Comparison of ENCODE assay signal across 28 cellular contexts in genomic region chr17:75417054-75417453, GRCh38.
"Had no signal": no experiment of that assay in that cellular context is flagged by ENCODE, and none has a peak within 500 bp of the region (broad histone marks: within the 10 kb centered on the region; RNA-seq: fewer than 3 reads in every experiment).

No MANE protein-coding gene starts in this region.

- H3K4me1 ChIP-seq: prostate gland had no signal

- FAIRE-seq: astrocyte, endometrium, frontal cortex, keratinocyte had no signal

- H3K36me3 ChIP-seq: brain microvascular endothelial cell, esophagus squamous epithelium, ovary, prostate gland, spleen, vagina had no signal

- H3K9me3 ChIP-seq: esophagus squamous epithelium, ovary, prostate gland, spleen, vagina had no signal

- H3K27ac ChIP-seq: brain microvascular endothelial cell, epithelial cell of prostate, esophagus squamous epithelium, hepatocyte, ovary, prostate gland, vagina had no signal

- H3K4me3 ChIP-seq: esophagus squamous epithelium, hepatocyte, ovary, prostate gland, spleen, vagina had no signal

- H3K27ac Mint-ChIP-seq: activated B cell treated with CpG ODN at 0.5 μM for 24 hours; activated CD8-positive, alpha-beta memory T cell treated with anti-CD3 and anti-CD28 coated beads, Interleukin-2, amount 10 ng/mL, durations not matched to agents 7 days and 5 days; activated CD8-positive, alpha-beta T cell treated with anti-CD3 and anti-CD28 coated beads, Interleukin-2, amount 10 ng/mL, durations not matched to agents 7 days and 5 days; activated naive CD8-positive, alpha-beta T cell treated with anti-CD3 and anti-CD28 coated beads for 36 hours; activated T-cell treated with anti-CD3 and anti-CD28 coated beads, Interleukin-2, amount 50 U/mL, for 72 hours; naive thymus-derived CD4-positive, alpha-beta T cell; T-helper 2 cell treated with Interferon-gamma antibody and Interleukin-4, amounts not matched to agents 5 μg/mL and 100 μg/mL, for 36 hours; type B pancreatic cell had no signal

- ATAC-seq: activated CD8-positive, alpha-beta memory T cell treated with anti-CD3 and anti-CD28 coated beads, Interleukin-2, amount 10 ng/mL, durations not matched to agents 7 days and 5 days; activated CD8-positive, alpha-beta T cell treated with anti-CD3 and anti-CD28 coated beads, Interleukin-2, amount 10 ng/mL, durations not matched to agents 7 days and 5 days; activated T-cell treated with anti-CD3 and anti-CD28 coated beads, Interleukin-2, amount 50 U/mL, for 72 hours; naive thymus-derived CD4-positive, alpha-beta T cell had no signal

- H3K4me3 Mint-ChIP-seq: activated B cell treated with CpG ODN at 0.5 μM for 24 hours; activated CD8-positive, alpha-beta memory T cell treated with anti-CD3 and anti-CD28 coated beads, Interleukin-2, amount 10 ng/mL, durations not matched to agents 7 days and 5 days; activated CD8-positive, alpha-beta T cell treated with anti-CD3 and anti-CD28 coated beads, Interleukin-2, amount 10 ng/mL, durations not matched to agents 7 days and 5 days; activated naive CD8-positive, alpha-beta T cell treated with anti-CD3 and anti-CD28 coated beads for 36 hours; activated T-cell treated with anti-CD3 and anti-CD28 coated beads, Interleukin-2, amount 50 U/mL, for 72 hours; naive thymus-derived CD4-positive, alpha-beta T cell; T-helper 2 cell treated with Interferon-gamma antibody and Interleukin-4, amounts not matched to agents 5 μg/mL and 100 μg/mL, for 36 hours; type B pancreatic cell had no signal

- H3K9me3 Mint-ChIP-seq: activated B cell treated with CpG ODN at 0.5 μM for 24 hours; activated naive CD8-positive, alpha-beta T cell treated with anti-CD3 and anti-CD28 coated beads for 36 hours; activated T-cell treated with anti-CD3 and anti-CD28 coated beads, Interleukin-2, amount 50 U/mL, for 72 hours; T-helper 2 cell treated with Interferon-gamma antibody and Interleukin-4, amounts not matched to agents 5 μg/mL and 100 μg/mL, for 36 hours; type B pancreatic cell had no signal

- H3K36me3 Mint-ChIP-seq: activated CD8-positive, alpha-beta memory T cell treated with anti-CD3 and anti-CD28 coated beads, Interleukin-2, amount 10 ng/mL, durations not matched to agents 7 days and 5 days; activated naive CD8-positive, alpha-beta T cell treated with anti-CD3 and anti-CD28 coated beads for 36 hours; naive thymus-derived CD4-positive, alpha-beta T cell; type B pancreatic cell had no signal

- DNase-seq: activated B cell treated with CpG ODN at 0.5 μM for 24 hours; activated CD4-positive, alpha-beta T cell treated with anti-CD3 and anti-CD28 coated beads, Interleukin-2, amount 50 U/mL, for 1 hour; activated CD8-positive, alpha-beta memory T cell treated with anti-CD3 and anti-CD28 coated beads, Interleukin-2, amount 10 ng/mL, durations not matched to agents 7 days and 5 days; activated CD8-positive, alpha-beta T cell treated with anti-CD3 and anti-CD28 coated beads, Interleukin-2, amount 10 ng/mL, durations not matched to agents 7 days and 5 days; activated naive CD4-positive, alpha-beta T cell treated with Interleukin-2 at 50 U/mL for 16 hours; activated naive CD8-positive, alpha-beta T cell treated with anti-CD3 and anti-CD28 coated beads for 36 hours; activated T-cell treated with anti-CD3 and anti-CD28 coated beads, Interleukin-2, amount 50 U/mL, for 72 hours; brain microvascular endothelial cell; central memory CD4-positive, alpha-beta T cell; effector CD8-positive, alpha-beta T cell; esophagus squamous epithelium; naive thymus-derived CD4-positive, alpha-beta T cell; ovary; retina; spleen; stimulated activated CD4-positive, alpha-beta T cell treated with anti-CD3 and anti-CD28 coated beads, Interleukin-2, amount 100 ng/mL, for 48 hours; stimulated activated naive CD4-positive, alpha-beta T cell treated with Interleukin-2 at 50 U/mL for 16 hours; T-helper 1 cell had no signal

- H3K27me3 Mint-ChIP-seq: activated B cell treated with CpG ODN at 0.5 μM for 24 hours; activated naive CD8-positive, alpha-beta T cell treated with anti-CD3 and anti-CD28 coated beads for 36 hours had no signal

- H3K27me3 ChIP-seq: brain microvascular endothelial cell, esophagus squamous epithelium, hepatocyte, ovary, spleen, vagina had no signal
